In the genomic region with DNA sequence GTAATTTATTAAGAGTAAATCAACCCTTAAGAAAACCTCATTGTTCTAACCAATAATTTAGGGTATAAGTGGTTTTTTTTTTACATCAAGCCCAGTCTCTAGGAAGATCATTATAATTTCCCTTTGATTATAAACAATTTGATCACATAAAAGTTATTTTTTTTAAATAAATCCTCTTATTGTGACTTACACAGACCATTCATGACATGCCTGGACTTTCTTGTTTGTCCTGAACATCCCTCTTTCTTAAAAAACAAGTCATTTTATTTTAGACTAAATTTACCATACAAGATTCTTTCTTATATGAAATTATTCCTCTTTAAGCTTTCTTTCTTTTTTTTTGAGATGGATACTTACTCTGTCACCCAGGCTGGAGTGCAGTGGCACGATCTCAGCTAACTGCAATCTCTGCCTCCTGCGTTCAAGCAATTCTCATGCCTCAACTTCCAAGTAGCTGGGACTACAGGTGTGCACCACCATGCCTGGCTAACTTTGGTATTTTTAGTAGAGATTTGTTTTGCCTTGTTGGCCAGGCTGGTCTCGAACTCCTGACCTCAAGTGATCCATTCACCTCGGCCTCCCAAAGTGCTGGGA, we compare ENCODE assay signal across 1 cellular context.
A peak's percentile ranks its signal among the peaks of the same experiment; 100 is the strongest.
TF ChIP-seq lines count a peak whose summit lies in the region.

No MANE protein-coding gene starts in this region.

TF ChIP-seq in HepG2, 621 proteins besides CTCF, POLR2A, EP300 and RAD21 (continued from another document):
- TF ChIP-seq U2AF2 (IDR thresholded peaks at IDR 0.05; ENCODE audit: low read depth, low read length) (no peak), HMG20A (CRISPR knock-in tag; IDR thresholded peaks at IDR 0.05; ENCODE audit: borderline replicate concordance) (no peak), ZNF557 (CRISPR knock-in tag; IDR thresholded peaks at IDR 0.05) (no peak), ZNF224 (CRISPR knock-in tag; IDR thresholded peaks at IDR 0.05) (no peak), ZMAT3 (CRISPR knock-in tag; conservative IDR thresholded peaks at IDR 0.05) (no peak), ETS1 (CRISPR knock-in tag; IDR thresholded peaks at IDR 0.05) (no peak), ZNF724P (CRISPR knock-in tag; IDR thresholded peaks at IDR 0.05; ENCODE audit: borderline replicate concordance) (0 out of 2 replicates have a peak, but pooled peaks have one; percentile 36), ATRX (CRISPR knock-in tag; IDR thresholded peaks at IDR 0.05; ENCODE audit: borderline replicate concordance) (no peak), ATF6 (CRISPR knock-in tag; conservative IDR thresholded peaks at IDR 0.05) (no peak), NFAT5 (CRISPR knock-in tag; IDR thresholded peaks at IDR 0.05) (no peak)
- TF ChIP-seq, protein P1, sequence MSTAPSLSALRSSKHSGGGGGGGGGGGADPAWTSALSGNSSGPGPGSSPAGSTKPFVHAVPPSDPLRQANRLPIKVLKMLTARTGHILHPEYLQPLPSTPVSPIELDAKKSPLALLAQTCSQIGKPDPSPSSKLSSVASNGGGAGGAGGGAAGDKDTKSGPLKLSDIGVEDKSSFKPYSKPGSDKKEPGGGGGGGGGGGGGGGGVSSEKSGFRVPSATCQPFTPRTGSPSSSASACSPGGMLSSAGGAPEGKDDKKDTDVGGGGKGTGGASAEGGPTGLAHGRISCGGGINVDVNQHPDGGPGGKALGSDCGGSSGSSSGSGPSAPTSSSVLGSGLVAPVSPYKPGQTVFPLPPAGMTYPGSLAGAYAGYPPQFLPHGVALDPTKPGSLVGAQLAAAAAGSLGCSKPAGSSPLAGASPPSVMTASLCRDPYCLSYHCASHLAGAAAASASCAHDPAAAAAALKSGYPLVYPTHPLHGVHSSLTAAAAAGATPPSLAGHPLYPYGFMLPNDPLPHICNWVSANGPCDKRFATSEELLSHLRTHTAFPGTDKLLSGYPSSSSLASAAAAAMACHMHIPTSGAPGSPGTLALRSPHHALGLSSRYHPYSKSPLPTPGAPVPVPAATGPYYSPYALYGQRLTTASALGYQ (CRISPR knock-in tag; IDR thresholded peaks at IDR 0.05): no peak
TF ChIP-seq in HepG2: peak in this region for 2.
